Comparison of ENCODE assay signal across 2 cellular contexts in the genomic region with DNA sequence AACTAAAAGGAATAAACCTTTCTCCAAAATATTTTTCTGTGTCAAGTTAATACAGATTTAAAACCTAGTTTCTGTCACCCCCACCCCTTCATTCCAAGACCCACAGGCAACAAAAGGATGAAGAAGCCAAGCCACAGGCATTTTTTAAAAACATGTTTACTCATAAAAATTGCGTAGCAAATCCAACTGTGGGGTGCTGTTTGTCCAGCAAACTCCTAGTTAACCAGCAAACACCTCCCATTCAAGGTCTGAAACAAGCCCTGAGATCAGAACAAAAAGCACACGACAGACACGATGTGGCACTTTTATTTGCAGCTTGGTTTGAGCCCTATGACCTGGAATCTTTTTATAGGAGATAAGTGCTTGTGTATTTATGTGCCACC.
TF ChIP-seq lines count a peak whose summit lies in the region.

No MANE protein-coding gene starts in this region.

TF ChIP-seq in H1, 55 proteins besides CTCF, POLR2A, EP300 and RAD21:
- TF ChIP-seq SP1 (IDR thresholded peaks at IDR 0.05; ENCODE audit: low read depth, low read length), result no peak
- 0 out of 2 replicates have a peak, but pooled peaks have one; percentile 1 for TF ChIP-seq YY1 (IDR thresholded peaks at IDR 0.05; ENCODE audit: low read depth, low read length)
- TF ChIP-seq GABPA (IDR thresholded peaks at IDR 0.05; ENCODE audit: borderline replicate concordance, insufficient read depth, low read length), result no peak
- TF ChIP-seq ASH2L (IDR thresholded peaks at IDR 0.05; ENCODE audit: low read length), result peak; percentile 58
- TF ChIP-seq SP4 (IDR thresholded peaks at IDR 0.05; ENCODE audit: low read length), result no peak

TF ChIP-seq in neural cell, 6 proteins besides CTCF, POLR2A, EP300 and RAD21:
- TF ChIP-seq SMC3 (conservative IDR thresholded peaks at IDR 0.05; ENCODE audit: poor library complexity) (no peak), MXI1 (conservative IDR thresholded peaks at IDR 0.05; ENCODE audit: poor library complexity, severe bottlenecking) (no peak), REST (IDR thresholded peaks at IDR 0.05; ENCODE audit: borderline replicate concordance) (no peak), POLR2AphosphoS5 (IDR thresholded peaks at IDR 0.05) (no peak), EZH2 (IDR thresholded peaks at IDR 0.05; ENCODE audit: borderline replicate concordance, insufficient read depth, low read length, poor library complexity, severe bottlenecking) (no peak), TAF1 (IDR thresholded peaks at IDR 0.05; ENCODE audit: low read depth) (no peak)
